ENCODE assay signal across 14 cellular contexts in genomic region chr2:234309431-234309830, GRCh38.
A peak's percentile ranks its signal among the peaks of the same experiment; 100 is the strongest.
DNase-seq lines count a peak whose midpoint lies in the region; ATAC-seq, FAIRE-seq and TF ChIP-seq lines count a peak whose summit lies in the region.
"Had no signal": no experiment of that assay in that cellular context is flagged by ENCODE, and none has a peak within 500 bp of the region (broad histone marks: within the 10 kb centered on the region; RNA-seq: fewer than 3 reads in every experiment).

No MANE protein-coding gene starts in this region.

- H3K4me1 Mint-ChIP-seq in CD8-positive, alpha-beta memory T cell: peaks cover 34 to 65% (median 49%) of the 10 kb centered on the region in 3 donors
- H3K4me1 Mint-ChIP-seq in activated T-cell treated with anti-CD3 and anti-CD28 coated beads, Interleukin-2, amount 50 U/mL, for 72 hours (ENCODE audit: low read depth): peaks cover 52% of the 10 kb centered on the region
- peaks cover 15 to 31% (median 30%) of the 10 kb centered on the region in 3 donors for H3K4me1 Mint-ChIP-seq in naive B cell

- peaks cover 51% of the 10 kb centered on the region for H3K4me1 ChIP-seq in A549
- H3K4me1 ChIP-seq in CD8-positive, alpha-beta memory T cell (ENCODE audit: insufficient read depth, low read length): peaks cover 33% of the 10 kb centered on the region

- no peak for FAIRE-seq in A549 (lab: Jason Lieb, UNC)

- peak overlapping the region; percentile 77 to 99 (median 90) for H3K27ac Mint-ChIP-seq in CD8-positive, alpha-beta memory T cell
- peak overlapping the region; percentile 83 for H3K27ac Mint-ChIP-seq in activated T-cell treated with anti-CD3 and anti-CD28 coated beads, Interleukin-2, amount 50 U/mL, for 72 hours
- H3K27ac Mint-ChIP-seq in naive B cell: peak overlapping the region; percentile 20 to 97 (median 79)
- H3K27ac Mint-ChIP-seq: mesothelial cell of epicardium had no signal

- ATAC-seq in A549 (no peak), naive B cell (ENCODE audit: low read depth in 2 of 2) (no peak), GM19324 (IDR thresholded peaks at IDR 0.05; ENCODE audit: low FRiP score, unreplicated experiment) (no peak), HG02798 (IDR thresholded peaks at IDR 0.05; ENCODE audit: poor library complexity, unreplicated experiment) (no peak)
- ATAC-seq in activated T-cell treated with anti-CD3 and anti-CD28 coated beads, Interleukin-2, amount 50 U/mL, for 72 hours (replicated peaks in 1 of 2): no peak

- no peaks in the 10 kb centered on the region for H3K27me3 ChIP-seq in CD8-positive, alpha-beta memory T cell (ENCODE audit: insufficient read depth, low read length, poor library complexity, severe bottlenecking)

- H3K9me3 Mint-ChIP-seq in CD8-positive, alpha-beta memory T cell: no peaks in the 10 kb centered on the region
- H3K9me3 Mint-ChIP-seq in activated T-cell treated with anti-CD3 and anti-CD28 coated beads, Interleukin-2, amount 50 U/mL, for 72 hours: peaks cover 3 to 4% of the 10 kb centered on the region in 2 donors
- H3K9me3 Mint-ChIP-seq in naive B cell: peaks cover 0 to 4% (median 0%) of the 10 kb centered on the region in 7 donors
- H3K9me3 Mint-ChIP-seq: central memory CD8-positive, alpha-beta T cell had no signal

- CTCF ChIA-PET in A549 (lab: Yijun Ruan, JAX): interaction anchor here (1.1 to 3.4 kb wide), 7 partner anchors 11 to 334 kb away, joined by 4 to 22 read pairs (median 6); no protein-coding TSS in a partner anchor
- CTCF ChIA-PET in CD8-positive, alpha-beta memory T cell (lab: Charles Lee): interaction anchor here (0.9 to 2.7 kb wide), 3 partner anchors 17 to 26 kb away, joined by 3 to 8 read pairs (median 6); no protein-coding TSS in a partner anchor

- H3K36me3 Mint-ChIP-seq in CD8-positive, alpha-beta memory T cell: peaks cover 0 to 2% (median 0%) of the 10 kb centered on the region in 3 donors
- peaks cover 5 to 18% of the 10 kb centered on the region in 2 donors for H3K36me3 Mint-ChIP-seq in activated T-cell treated with anti-CD3 and anti-CD28 coated beads, Interleukin-2, amount 50 U/mL, for 72 hours (ENCODE audit: insufficient read depth in 2 of 2)
- H3K36me3 Mint-ChIP-seq in naive B cell: no peaks in the 10 kb centered on the region
- H3K36me3 Mint-ChIP-seq: mesothelial cell of epicardium had no signal

- peak overlapping the region; percentile 71 for H3K4me2 ChIP-seq in A549

- no peak for TF ChIP-seq POLR2A in A549 (IDR thresholded peaks at IDR 0.05; ENCODE audit: low read length)

- 90% methylated on average over 5 of the region's 5 CpGs for WGBS in A549 (ENCODE audit: missing lambda C conversion rate)

- TF ChIP-seq RAD21 in A549 (conservative IDR thresholded peaks at IDR 0.05 in 1 of 2, IDR thresholded peaks at IDR 0.05 in 1 of 2): no peak

- DNase-seq in A549 (ENCODE audit: low read depth in 1 of 2, low spot score in 1 of 2): no peak
- DNase-seq in CD8-positive, alpha-beta memory T cell: no peak
- DNase-seq in activated T-cell treated with anti-CD3 and anti-CD28 coated beads, Interleukin-2, amount 50 U/mL, for 72 hours: no peak
- no peak for DNase-seq in naive B cell
- DNase-seq in NCI-H1436 treated with DMSO at 0.1 percent for 48 hours (lab: John Stamatoyannopoulos, UW): no peak
- no peak for DNase-seq in NCI-H1417 (lab: John Stamatoyannopoulos, UW)
- DNase-seq: activated gamma-delta T cell, HCEC 1CT, NCI-H2029, NCI-H748 treated with DMSO at 0.1 percent for 48 hours had no signal

- peak overlapping the region; percentile 88 to 94 for H3K27ac ChIP-seq in A549
- no peak overlapping the region for H3K27ac ChIP-seq in CD8-positive, alpha-beta memory T cell (ENCODE audit: low read depth, low read length)

- POLR2A ChIA-PET in A549 (lab: Yijun Ruan, JAX): interaction anchor here (0.9 to 2.9 kb wide), 5 partner anchors 51 to 187 kb away, joined by 3 to 21 read pairs (median 9); partner anchors contain the start of gene ARL4C
- POLR2A ChIA-PET in CD8-positive, alpha-beta memory T cell (lab: Charles Lee): interaction anchor here (1.1 kb wide), 1 partner anchor 17 kb away, joined by 3 read pairs; no protein-coding TSS in a partner anchor

- H3K36me3 ChIP-seq in CD8-positive, alpha-beta memory T cell (ENCODE audit: insufficient read depth, low read length): no peaks in the 10 kb centered on the region

- H3K4me3 Mint-ChIP-seq in CD8-positive, alpha-beta memory T cell: peak overlapping the region in 3 of 7 donors; percentile 40 to 48 (median 47)
- H3K4me3 Mint-ChIP-seq in activated T-cell treated with anti-CD3 and anti-CD28 coated beads, Interleukin-2, amount 50 U/mL, for 72 hours: peak overlapping the region; percentile 65 to 73
- peak overlapping the region in 5 of 8 donors; percentile 35 to 78 (median 57) for H3K4me3 Mint-ChIP-seq in naive B cell
- H3K4me3 Mint-ChIP-seq: mesothelial cell of epicardium had no signal

- TF ChIP-seq EP300 in A549 (IDR thresholded peaks at IDR 0.05): no peak

- H3K9me3 ChIP-seq in A549: peaks cover 11% of the 10 kb centered on the region; the same call in 2 of the 3 replicates
- no peaks in the 10 kb centered on the region for H3K9me3 ChIP-seq in CD8-positive, alpha-beta memory T cell (ENCODE audit: low read length)

- no peaks in the 10 kb centered on the region for H3K27me3 Mint-ChIP-seq in CD8-positive, alpha-beta memory T cell
- no peaks in the 10 kb centered on the region for H3K27me3 Mint-ChIP-seq in activated T-cell treated with anti-CD3 and anti-CD28 coated beads, Interleukin-2, amount 50 U/mL, for 72 hours (ENCODE audit: low read depth)
- peaks cover 24 to 42% (median 41%) of the 10 kb centered on the region in 3 donors for H3K27me3 Mint-ChIP-seq in naive B cell
- H3K27me3 Mint-ChIP-seq: central memory CD8-positive, alpha-beta T cell had no signal

- H3K4me3 ChIP-seq in A549: no peak overlapping the region
- peak overlapping the region; percentile 14 for H3K4me3 ChIP-seq in CD8-positive, alpha-beta memory T cell (ENCODE audit: low read length)

- no peak for TF ChIP-seq CTCF in A549 (IDR thresholded peaks at IDR 0.05)

TF ChIP-seq in A549, 52 proteins besides CTCF, POLR2A, EP300 and RAD21:
- TF ChIP-seq E2F6 (IDR thresholded peaks at IDR 0.05; ENCODE audit: borderline replicate concordance, low read depth) (no peak), ZSCAN20 (CRISPR knock-in tag; IDR thresholded peaks at IDR 0.05) (0 out of 2 replicates have a peak, but pooled peaks have one; percentile 38)
